In genomic region chr5:43046474-43046873, GRCh38 we compare ENCODE assay signal across 19 cellular contexts.
"Had no signal": no experiment of that assay in that cellular context is flagged by ENCODE, and none has a peak within 500 bp of the region (broad histone marks: within the 10 kb centered on the region; RNA-seq: fewer than 3 reads in every experiment).

No MANE protein-coding gene starts in this region.

- ATAC-seq: activated T-helper 17 cell treated with anti-CD3 and anti-CD28 coated beads, Interleukin-2, amount 50 U/mL, for 72 hours; heart left ventricle; naive thymus-derived CD4-positive, alpha-beta T cell; right lobe of liver had no signal

- H3K27me3 ChIP-seq: right lobe of liver, upper lobe of left lung had no signal

- H3K9me3 Mint-ChIP-seq: activated CD4-positive, alpha-beta memory T cell treated with anti-CD3 and anti-CD28 coated beads, Interleukin-2, amount 10 ng/mL, durations not matched to agents 7 days and 5 days; activated T-helper 17 cell treated with anti-CD3 and anti-CD28 coated beads, Interleukin-2, amount 50 U/mL, for 72 hours; T-helper 1 cell treated with Interleukin-12 subunit alpha and Interleukin-12 subunit beta and Interleukin-4 antibody, amounts not matched to agents 30 μg/mL and 1 μg/mL, for 36 hours had no signal

- H3K9me3 ChIP-seq: esophagus squamous epithelium, heart left ventricle, prostate gland, right lobe of liver, upper lobe of left lung had no signal

- H3K27ac Mint-ChIP-seq: activated CD4-positive, alpha-beta memory T cell treated with anti-CD3 and anti-CD28 coated beads, Interleukin-2, amount 10 ng/mL, durations not matched to agents 7 days and 5 days; activated naive CD4-positive, alpha-beta T cell treated with anti-CD3 and anti-CD28 coated beads, Interleukin-2, amount 10 ng/mL, durations not matched to agents 7 days and 5 days; activated T-helper 17 cell treated with anti-CD3 and anti-CD28 coated beads, Interleukin-2, amount 50 U/mL, for 72 hours; T-helper 1 cell treated with Interleukin-12 subunit alpha and Interleukin-12 subunit beta and Interleukin-4 antibody, amounts not matched to agents 30 μg/mL and 1 μg/mL, for 36 hours had no signal

- H3K36me3 ChIP-seq: prostate gland, right lobe of liver, upper lobe of left lung had no signal

- H3K4me1 ChIP-seq: prostate gland had no signal

- H3K27ac ChIP-seq: esophagus squamous epithelium, heart left ventricle, right lobe of liver, SK-N-MC, upper lobe of left lung had no signal

- H3K4me3 Mint-ChIP-seq: activated CD4-positive, alpha-beta memory T cell treated with anti-CD3 and anti-CD28 coated beads, Interleukin-2, amount 10 ng/mL, durations not matched to agents 7 days and 5 days; activated naive CD4-positive, alpha-beta T cell treated with anti-CD3 and anti-CD28 coated beads, Interleukin-2, amount 10 ng/mL, durations not matched to agents 7 days and 5 days; activated T-helper 17 cell treated with anti-CD3 and anti-CD28 coated beads, Interleukin-2, amount 50 U/mL, for 72 hours; T-helper 1 cell treated with Interleukin-12 subunit alpha and Interleukin-12 subunit beta and Interleukin-4 antibody, amounts not matched to agents 30 μg/mL and 1 μg/mL, for 36 hours had no signal

- FAIRE-seq: endometrium, islet of Langerhans had no signal

- H3K27me3 Mint-ChIP-seq: activated CD4-positive, alpha-beta memory T cell treated with anti-CD3 and anti-CD28 coated beads, Interleukin-2, amount 10 ng/mL, durations not matched to agents 7 days and 5 days; activated T-helper 17 cell treated with anti-CD3 and anti-CD28 coated beads, Interleukin-2, amount 50 U/mL, for 72 hours; naive thymus-derived CD4-positive, alpha-beta T cell had no signal

- H3K4me3 ChIP-seq: dorsolateral prefrontal cortex, esophagus squamous epithelium, heart left ventricle, prostate gland, right lobe of liver, SK-N-MC, upper lobe of left lung had no signal

- DNase-seq: activated CD4-positive, alpha-beta memory T cell treated with anti-CD3 and anti-CD28 coated beads, Interleukin-2, amount 10 ng/mL, durations not matched to agents 7 days and 5 days; activated CD4-positive, CD25-positive, alpha-beta regulatory T cell treated with anti-CD3 and anti-CD28 coated beads, Interleukin-2, amount 50 U/mL, for 72 hours; activated naive CD4-positive, alpha-beta T cell treated with anti-CD3 and anti-CD28 coated beads, Interleukin-2, amount 10 ng/mL, durations not matched to agents 7 days and 5 days; anterior cingulate cortex; dorsolateral prefrontal cortex; esophagus squamous epithelium; foreskin melanocyte; heart left ventricle; naive thymus-derived CD4-positive, alpha-beta T cell; nucleus accumbens; right lobe of liver; stimulated activated naive CD4-positive, alpha-beta T cell treated with Interleukin-2 at 50 U/mL for 16 hours; upper lobe of left lung had no signal
